15 cellular contexts compared by ENCODE assay signal in genomic region chr16:49280861-49281331, GRCh38. TPM values are rescaled to one million over a fixed set of nuclear protein-coding genes. Genes with fewer than 3 reads are reported as not detected.
DNase-seq lines count a peak whose midpoint lies in the region; ATAC-seq and TF ChIP-seq lines count a peak whose summit lies in the region.
"Had no signal": no experiment of that assay in that cellular context is flagged by ENCODE, and none has a peak within 500 bp of the region (broad histone marks: within the 10 kb centered on the region; RNA-seq: fewer than 3 reads in every experiment).

No MANE protein-coding gene starts in this region.

- WGBS in mesendoderm (ENCODE audit: extremely low coverage, insufficient coverage, low lambda C conversion rate), result no CpG with 5 or more reads among the region's 32 CpGs
- WGBS in testis, 2 donors, result 0 to 1% methylated on average over 20 to 32 of the region's 32 CpGs

- no peak overlapping the region for H4K8ac ChIP-seq in mesendoderm (ENCODE audit: low read depth, low read length)

- no peak overlapping the region for H3K23ac ChIP-seq in mesendoderm (ENCODE audit: low read length)

- H2BK5ac ChIP-seq in mesendoderm (ENCODE audit: low read length), result no peak overlapping the region

- no peak overlapping the region for H3K4ac ChIP-seq in mesendoderm (ENCODE audit: low read depth, low read length)

- H2BK120ac ChIP-seq in mesendoderm (ENCODE audit: low read depth, low read length), result no peak overlapping the region

- no peak for ATAC-seq in Right ventricle myocardium inferior
- ATAC-seq in GM21360 (IDR thresholded peaks at IDR 0.05; ENCODE audit: unreplicated experiment), result no peak
- ATAC-seq: HCT116 had no signal

- no peak overlapping the region for H3K27ac ChIP-seq in left ventricle myocardium inferior (replicated peaks)
- no peak overlapping the region for H3K27ac ChIP-seq in mesendoderm (ENCODE audit: low read depth, low read length)
- no peak overlapping the region for H3K27ac ChIP-seq in testis
- H3K27ac ChIP-seq: KMS-11, pancreas had no signal

- TF ChIP-seq CTCF in left ventricle myocardium inferior (IDR thresholded peaks at IDR 0.05; ENCODE audit: borderline replicate concordance), result no peak
- TF ChIP-seq CTCF in testis (IDR thresholded peaks at IDR 0.05), result no peak

- H3K9me3 ChIP-seq in left ventricle myocardium inferior (replicated peaks) (no peaks in the 10 kb centered on the region), testis (no peaks in the 10 kb centered on the region)
- H3K9me3 ChIP-seq: pancreas had no signal

- no peak for TF ChIP-seq POLR2A in testis (IDR thresholded peaks at IDR 0.05)

- no peaks in the 10 kb centered on the region for H3K79me1 ChIP-seq in mesendoderm (ENCODE audit: low read length)

- H3K4me3 ChIP-seq in left ventricle myocardium inferior (peak overlapping the region; percentile 67), mesendoderm (ENCODE audit: low read length) (peak overlapping the region; percentile 36), testis (peak overlapping the region; percentile 53 to 55)

- intact Hi-C loops in left ventricle myocardium inferior (cut with micrococcal nuclease), result no loop called here
- intact Hi-C loops in Right ventricle myocardium inferior (cut with DNase I), result no loop called here
- intact Hi-C loops in testis (cut with DNase I; ENCODE audit: low total_unique reads), result no loop called here

- H3K36me3 ChIP-seq in left ventricle myocardium inferior (no peaks in the 10 kb centered on the region), mesendoderm (ENCODE audit: control insufficient read depth, insufficient read depth, low read length) (no peaks in the 10 kb centered on the region), testis (ENCODE audit: low read depth, missing control alignments) (no peaks in the 10 kb centered on the region)
- H3K36me3 ChIP-seq: pancreas had no signal

- H3K27me3 ChIP-seq in left ventricle myocardium inferior (ENCODE audit: low read depth) (peaks cover 99% of the 10 kb centered on the region), mesendoderm (ENCODE audit: insufficient read depth, low read length, poor library complexity) (peaks cover 41% of the 10 kb centered on the region), testis (no peaks in the 10 kb centered on the region)

- H2AK5ac ChIP-seq in mesendoderm (ENCODE audit: low read length), result no peak overlapping the region

- no peak overlapping the region for H2BK15ac ChIP-seq in mesendoderm (replicated peaks; ENCODE audit: low read depth)

- peak overlapping the region; percentile 14 for H3K4me2 ChIP-seq in mesendoderm (ENCODE audit: low read length)
- H3K4me2 ChIP-seq: KMS-11 had no signal

- no peak overlapping the region for H3K18ac ChIP-seq in mesendoderm (ENCODE audit: low read length)

- H4K5ac ChIP-seq in mesendoderm (ENCODE audit: low read length), result no peak overlapping the region

- no peak for DNase-seq in left ventricle myocardium inferior
- DNase-seq in Right ventricle myocardium inferior (ENCODE audit: missing footprints), result no peak
- peak; percentile 29 for DNase-seq in SK-N-DZ (ENCODE audit: low spot score)
- DNase-seq in mesendoderm, result peak; percentile 12
- no peak for DNase-seq in testis
- no peak for DNase-seq in iPS-NIHi7 (ENCODE audit: extremely low spot score)
- no peak for DNase-seq in NCI-H1092 (lab: John Stamatoyannopoulos, UW)
- DNase-seq: kidney glomerular epithelial cell; NCI-H2029 treated with DMSO at 0.1 percent for 48 hours; stimulated activated CD4-positive, alpha-beta T cell treated with anti-CD3 and anti-CD28 coated beads, Interleukin-4, amount 100 ng/mL, for 24 hours had no signal

- H3K9ac ChIP-seq in mesendoderm (ENCODE audit: low read length), result peak overlapping the region; percentile 7
- H3K9ac ChIP-seq: KMS-11 had no signal

- H3K4me1 ChIP-seq in left ventricle myocardium inferior (peaks cover 60% of the 10 kb centered on the region), mesendoderm (ENCODE audit: control insufficient read depth, low read depth, low read length) (peaks cover 6% of the 10 kb centered on the region), testis (peaks cover 8% of the 10 kb centered on the region)

- peak overlapping the region; percentile 28 for H3K56ac ChIP-seq in mesendoderm (ENCODE audit: low read length)

- no peaks in the 10 kb centered on the region for H3K79me2 ChIP-seq in mesendoderm (ENCODE audit: control insufficient read depth, insufficient read depth, low read length)

RNA-seq across cellular contexts. Expression of gene CBLN1, which starts 0.7 kb away (rescaled TPM):
- total RNA-seq in left ventricle myocardium inferior (0.77 TPM), Right ventricle myocardium inferior (0.89 TPM), testis (10 to 100 TPM; 13.7 to 35.4 TPM)
- polyA plus RNA-seq in SK-N-DZ (2014; cell fraction: cytosol; rRNA removed), result 32.4 and 41.7 TPM in 2 replicates
- polyA plus RNA-seq in SK-N-DZ (2014; cell fraction: nucleus; rRNA removed), result 17.1 and 31.9 TPM in 2 replicates
- polyA plus RNA-seq in mesendoderm (2013, experiment 1 of 2), result 12.0 TPM
- 11.7 TPM for polyA plus RNA-seq in mesendoderm (2013, experiment 2 of 2)
- 57.8 TPM for polyA plus RNA-seq in testis (ENCODE audit: insufficient read depth, low read depth, low replicate concordance)
- total RNA-seq: fibroblast of lung had no signal
- polyA plus RNA-seq: fibroblast of lung had no signal

Comparison
In these comparisons a context has a peak if more than half of its experiments do, and no peak if none do; other contexts are left out.
1. DNase-seq: peak in SK-N-DZ (single experiment) and mesendoderm (single experiment); none in left ventricle myocardium inferior (single experiment), Right ventricle myocardium inferior (single experiment), testis (single experiment), iPS-NIHi7 (single experiment) and NCI-H1092 (single experiment).
2. Peak in every context shown above with its lines, with median percentiles within 50 percentile points of each other: H3K4me3 ChIP-seq.